Comparison of ENCODE assay signal across 10 cellular contexts in the genomic region with DNA sequence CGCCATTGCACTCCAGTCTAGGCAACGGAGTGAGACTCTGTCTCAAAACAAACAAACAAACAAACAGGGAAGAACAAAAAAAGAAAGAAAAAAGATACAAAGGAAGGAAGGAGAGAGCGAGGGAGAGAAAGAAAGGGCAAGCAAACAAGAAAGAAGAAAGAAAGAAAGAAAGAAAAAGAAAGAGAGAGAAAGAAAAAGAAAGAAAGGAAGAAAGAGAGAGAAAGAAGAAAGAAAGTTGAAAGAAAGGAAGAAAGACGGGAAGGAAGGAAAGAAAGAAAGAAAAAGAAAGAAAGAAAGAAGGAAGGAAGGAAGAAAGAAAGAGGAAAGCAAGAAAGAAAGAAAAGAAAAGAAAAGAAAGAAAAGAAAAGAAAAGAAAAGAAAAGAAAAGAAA. TPM values are rescaled to one million over a fixed set of nuclear protein-coding genes. Genes with fewer than 3 reads are reported as not detected.
DNase-seq lines count a peak whose midpoint lies in the region; ATAC-seq and TF ChIP-seq lines count a peak whose summit lies in the region.
"Had no signal": no experiment of that assay in that cellular context is flagged by ENCODE, and none has a peak within 500 bp of the region (broad histone marks: within the 10 kb centered on the region; RNA-seq: fewer than 3 reads in every experiment).

No MANE protein-coding gene starts in this region.

- H3K27ac ChIP-seq in SJSA1 = no peak overlapping the region
- H3K27ac ChIP-seq in fibroblast of lung (ENCODE audit: insufficient read depth, low read length) = no peak overlapping the region
- H3K27ac ChIP-seq: foreskin keratinocyte had no signal

- H3K79me2 ChIP-seq in fibroblast of lung (ENCODE audit: control insufficient read depth, insufficient read depth, low read length) = no peaks in the 10 kb centered on the region

- peaks cover 4% of the 10 kb centered on the region for H3K4me1 Mint-ChIP-seq in activated CD8-positive, alpha-beta memory T cell treated with anti-CD3 and anti-CD28 coated beads, Interleukin-2, amount 10 ng/mL, durations not matched to agents 7 days and 5 days
- peaks cover 10 to 13% of the 10 kb centered on the region in 2 donors for H3K4me1 Mint-ChIP-seq in stimulated activated naive B cell treated with anti-CD40 and anti-IgM and Interleukin-4, amounts not matched to agents 10 μg/mL and 1 μg/mL and 100 μg/mL, for 72 hours

- H3K27me3 ChIP-seq in SJSA1 (replicated peaks) (peaks cover 13% of the 10 kb centered on the region; the same call in 1 of the 2 replicates), fibroblast of lung (ENCODE audit: control insufficient read depth, insufficient read depth, low read length) (peaks cover 2% of the 10 kb centered on the region)

- H4K20me1 ChIP-seq in fibroblast of lung (ENCODE audit: control insufficient read depth, extremely low read depth, insufficient read depth, low read length) = no peaks in the 10 kb centered on the region

- H3K4me3 Mint-ChIP-seq in activated CD8-positive, alpha-beta memory T cell treated with anti-CD3 and anti-CD28 coated beads, Interleukin-2, amount 10 ng/mL, durations not matched to agents 7 days and 5 days = peak overlapping the region; percentile 54
- peak overlapping the region; percentile 64 to 87 for H3K4me3 Mint-ChIP-seq in stimulated activated naive B cell treated with anti-CD40 and anti-IgM and Interleukin-4, amounts not matched to agents 10 μg/mL and 1 μg/mL and 100 μg/mL, for 72 hours

- DNase-seq in activated CD8-positive, alpha-beta memory T cell treated with anti-CD3 and anti-CD28 coated beads, Interleukin-2, amount 10 ng/mL, durations not matched to agents 7 days and 5 days = no peak
- no peak for DNase-seq in activated CD8-positive, alpha-beta memory T cell treated with anti-CD3 and anti-CD28 coated beads, Interleukin-2, amount 50 U/mL, for 4 hours
- DNase-seq in SJSA1 (ENCODE audit: low read depth in 1 of 2, low spot score in 2 of 2) (no peak), fibroblast of lung (ENCODE audit: low read depth in 2 of 2) (no peak), COLO668 (lab: John Stamatoyannopoulos, UW; ENCODE audit: unreplicated experiment) (no peak)
- no peak for DNase-seq in stimulated activated naive B cell treated with anti-CD40 and anti-IgM and Interleukin-4, amounts not matched to agents 10 μg/mL and 1 μg/mL and 100 μg/mL, for 72 hours
- no peak for DNase-seq in effector CD8-positive, alpha-beta T cell (lab: John Stamatoyannopoulos, UW)

- no peak overlapping the region for H2AFZ ChIP-seq in fibroblast of lung (ENCODE audit: low read length)

- H3K36me3 ChIP-seq in SJSA1 (no peaks in the 10 kb centered on the region), fibroblast of lung (ENCODE audit: control insufficient read depth, insufficient read depth, low read length) (no peaks in the 10 kb centered on the region)

- H3K4me3 ChIP-seq in SJSA1 (peak overlapping the region; percentile 50; the same call in 1 of the 2 replicates), fibroblast of lung (replicated peaks in 1 of 4; ENCODE audit: control extremely low read depth in 1 of 4, insufficient read depth in 1 of 4, low read depth in 3 of 4, low read length in 4 of 4) (peak overlapping the region in 1 of 4 experiments; percentile 65)

- no peaks in the 10 kb centered on the region for H3K9me3 ChIP-seq in SJSA1 (replicated peaks)
- no peaks in the 10 kb centered on the region for H3K9me3 ChIP-seq in fibroblast of lung (ENCODE audit: control insufficient read depth, insufficient read depth, low read depth, low read length)

- H3K4me2 ChIP-seq in fibroblast of lung (ENCODE audit: extremely low read depth, insufficient read depth, low read length) = peak overlapping the region; percentile 4

- CTCF ChIA-PET in activated CD8-positive, alpha-beta memory T cell treated with anti-CD3 and anti-CD28 coated beads, Interleukin-2, amount 10 ng/mL, durations not matched to agents 7 days and 5 days (lab: Charles Lee) = interaction anchor here (0.6 to 2.0 kb wide), 6 partner anchors 10 to 85 kb away, joined by 3 to 9 read pairs (median 4); a partner anchor contains a TSS

- no peak overlapping the region for H3K27ac Mint-ChIP-seq in activated CD8-positive, alpha-beta memory T cell treated with anti-CD3 and anti-CD28 coated beads, Interleukin-2, amount 10 ng/mL, durations not matched to agents 7 days and 5 days
- H3K27ac Mint-ChIP-seq in stimulated activated naive B cell treated with anti-CD40 and anti-IgM and Interleukin-4, amounts not matched to agents 10 μg/mL and 1 μg/mL and 100 μg/mL, for 72 hours = peak overlapping the region; percentile 44

- H3K27me3 Mint-ChIP-seq in activated CD8-positive, alpha-beta memory T cell treated with anti-CD3 and anti-CD28 coated beads, Interleukin-2, amount 10 ng/mL, durations not matched to agents 7 days and 5 days = peaks cover 52% of the 10 kb centered on the region
- peaks cover 39 to 70% of the 10 kb centered on the region in 2 donors for H3K27me3 Mint-ChIP-seq in stimulated activated naive B cell treated with anti-CD40 and anti-IgM and Interleukin-4, amounts not matched to agents 10 μg/mL and 1 μg/mL and 100 μg/mL, for 72 hours

- H3K4me1 ChIP-seq in SJSA1 (replicated peaks) (peaks cover 9% of the 10 kb centered on the region), fibroblast of lung (ENCODE audit: control insufficient read depth, extremely low read depth, insufficient read depth, low read length) (no peaks in the 10 kb centered on the region)
- H3K4me1 ChIP-seq: foreskin keratinocyte had no signal

- no peak for TF ChIP-seq CTCF in fibroblast of lung (conservative IDR thresholded peaks at IDR 0.05 in 1 of 2, IDR thresholded peaks at IDR 0.05 in 1 of 2; ENCODE audit: low read depth in 1 of 2, low read length in 2 of 2)

- no peaks in the 10 kb centered on the region for H3K9me3 Mint-ChIP-seq in activated CD8-positive, alpha-beta memory T cell treated with anti-CD3 and anti-CD28 coated beads, Interleukin-2, amount 10 ng/mL, durations not matched to agents 7 days and 5 days (ENCODE audit: low read depth)
- H3K9me3 Mint-ChIP-seq in stimulated activated naive B cell treated with anti-CD40 and anti-IgM and Interleukin-4, amounts not matched to agents 10 μg/mL and 1 μg/mL and 100 μg/mL, for 72 hours = peaks cover 18 to 19% of the 10 kb centered on the region in 2 donors

- H3K36me3 Mint-ChIP-seq in activated CD8-positive, alpha-beta memory T cell treated with anti-CD3 and anti-CD28 coated beads, Interleukin-2, amount 10 ng/mL, durations not matched to agents 7 days and 5 days = no peaks in the 10 kb centered on the region
- peaks cover 0 to 1% of the 10 kb centered on the region in 2 donors for H3K36me3 Mint-ChIP-seq in stimulated activated naive B cell treated with anti-CD40 and anti-IgM and Interleukin-4, amounts not matched to agents 10 μg/mL and 1 μg/mL and 100 μg/mL, for 72 hours

- no peak for ATAC-seq in activated CD8-positive, alpha-beta memory T cell treated with anti-CD3 and anti-CD28 coated beads, Interleukin-2, amount 10 ng/mL, durations not matched to agents 7 days and 5 days
- ATAC-seq in stimulated activated naive B cell treated with anti-CD40 and anti-IgM and Interleukin-4, amounts not matched to agents 10 μg/mL and 1 μg/mL and 100 μg/mL, for 72 hours (replicated peaks) = no peak
- no peak for ATAC-seq in GM21717 (IDR thresholded peaks at IDR 0.05; ENCODE audit: unreplicated experiment)

- no peak overlapping the region for H3K9ac ChIP-seq in fibroblast of lung (ENCODE audit: insufficient read depth, low read length)

RNA-seq across cellular contexts. Expression of a gene that starts 13.1 kb away (rescaled TPM):
- not detected for total RNA-seq in activated CD8-positive, alpha-beta memory T cell treated with anti-CD3 and anti-CD28 coated beads, Interleukin-2, amount 10 ng/mL, durations not matched to agents 7 days and 5 days
- total RNA-seq in SJSA1 (2014; rRNA removed; shearing (Covaris generic)) = not detected in 2 replicates
- total RNA-seq in fibroblast of lung = not detected in 2 replicates
- polyA plus RNA-seq in fibroblast of lung = not detected in 2 replicates
- not detected in 2 replicates for polyA plus RNA-seq in fibroblast of lung (2012)
- polyA minus RNA-seq in fibroblast of lung (ENCODE audit: low replicate concordance) = not detected in 2 replicates
- total RNA-seq: foreskin keratinocyte, LHCN-M2 had no signal
- polyA plus RNA-seq: foreskin keratinocyte had no signal

RNA-seq across cellular contexts. Expression of a gene that starts 50.0 kb away (rescaled TPM):
- total RNA-seq in activated CD8-positive, alpha-beta memory T cell treated with anti-CD3 and anti-CD28 coated beads, Interleukin-2, amount 10 ng/mL, durations not matched to agents 7 days and 5 days = 10 to 100 TPM in 1 of 2 experiments, 1 to 10 TPM in 1; 9.2 to 12.6 TPM
- 13.3 and 13.5 TPM in 2 replicates for total RNA-seq in SJSA1 (2014; rRNA removed; shearing (Covaris generic))
- total RNA-seq in fibroblast of lung = 19.3 and 21.8 TPM in 2 replicates
- 6.6 and 8.7 TPM in 2 replicates for polyA plus RNA-seq in fibroblast of lung
- polyA plus RNA-seq in fibroblast of lung (2012) = 7.5 and 8.6 TPM in 2 replicates
- polyA minus RNA-seq in fibroblast of lung (ENCODE audit: low replicate concordance) = 0.12 and 1.3 TPM in 2 replicates

RNA-seq across cellular contexts. Expression of a gene that starts 50.3 kb away (rescaled TPM):
- 10 to 100 TPM in 1 of 2 experiments, 1 to 10 TPM in 1; 8.3 to 10.5 TPM for total RNA-seq in activated CD8-positive, alpha-beta memory T cell treated with anti-CD3 and anti-CD28 coated beads, Interleukin-2, amount 10 ng/mL, durations not matched to agents 7 days and 5 days
- total RNA-seq in SJSA1 (2014; rRNA removed; shearing (Covaris generic)) = 11.3 and 15.5 TPM in 2 replicates
- 12.2 and 14.6 TPM in 2 replicates for total RNA-seq in fibroblast of lung
- 11.8 and 13.2 TPM in 2 replicates for polyA plus RNA-seq in fibroblast of lung
- polyA plus RNA-seq in fibroblast of lung (2012) = 10.9 and 11.5 TPM in 2 replicates
- polyA minus RNA-seq in fibroblast of lung (ENCODE audit: low replicate concordance) = not detected in 2 replicates
